Comparison of ENCODE assay signal across 24 cellular contexts in the genomic region with DNA sequence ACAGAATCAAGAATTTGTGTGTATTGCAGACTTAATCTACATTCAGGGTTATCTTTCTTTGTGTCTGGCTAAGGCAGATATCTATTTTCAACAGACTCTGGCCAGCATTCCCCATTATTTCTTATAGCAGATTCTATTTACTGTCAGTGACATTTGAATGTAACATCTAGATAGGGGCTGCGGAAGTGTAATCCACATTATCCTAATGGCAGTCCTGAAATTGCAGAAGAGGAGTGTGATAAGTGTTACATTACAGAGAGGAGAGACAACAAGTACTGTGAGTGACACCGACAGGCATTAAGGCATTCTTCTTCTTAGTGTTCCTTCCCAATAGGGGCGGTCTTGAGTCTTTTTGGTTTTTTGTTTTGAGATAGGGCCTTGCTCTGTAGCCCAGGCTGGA.
"Had no signal": no experiment of that assay in that cellular context is flagged by ENCODE, and none has a peak within 500 bp of the region (broad histone marks: within the 10 kb centered on the region; RNA-seq: fewer than 3 reads in every experiment).

No MANE protein-coding gene starts in this region.

- H3K9me3 ChIP-seq: ovary, psoas muscle, right lobe of liver, sigmoid colon, stomach, thoracic aorta, thyroid gland, tibial nerve, upper lobe of left lung, vagina had no signal

- H2AFZ ChIP-seq: parathyroid adenoma had no signal

- H3K79me2 ChIP-seq: parathyroid adenoma had no signal

- H3K4me3 ChIP-seq: ovary, psoas muscle, right lobe of liver, sigmoid colon, stomach, thoracic aorta, thyroid gland, tibial nerve, upper lobe of left lung, vagina had no signal

- H3K4me1 ChIP-seq: parathyroid adenoma, psoas muscle, right lobe of liver, sigmoid colon, stomach, thyroid gland, tibial nerve, upper lobe of left lung, vagina had no signal

- H3K27me3 ChIP-seq: ovary, right lobe of liver, sigmoid colon, stomach, thyroid gland, tibial nerve, upper lobe of left lung, vagina had no signal

- H3K36me3 ChIP-seq: ovary, right lobe of liver, sigmoid colon, stomach, thoracic aorta, thyroid gland, tibial nerve, upper lobe of left lung, vagina had no signal

- H3K9ac ChIP-seq: parathyroid adenoma had no signal

- ATAC-seq: natural killer cell; psoas muscle; right cardiac atrium; right lobe of liver; stimulated activated effector memory CD8-positive, alpha-beta T cell treated with anti-CD3 and anti-CD28 coated beads, Interleukin-12 subunit alpha, Interleukin-12 subunit beta, amount 100 ng/mL, for 72 hours; stimulated activated naive B cell treated with anti-CD40 and anti-IgM and Interleukin-4, amounts not matched to agents 10 μg/mL and 1 μg/mL and 100 μg/mL, for 72 hours had no signal

- DNase-seq: natural killer cell; occipital lobe; ovary; posterior cingulate gyrus; psoas muscle; right cardiac atrium; right lobe of liver; sigmoid colon; small intestine; stimulated activated CD4-positive, alpha-beta T cell treated with anti-CD3 and anti-CD28 coated beads, Interleukin-15, amount 100 ng/mL, for 24 hours; stimulated activated CD4-positive, alpha-beta T cell treated with anti-CD3 and anti-CD28 coated beads, Interleukin-2, amount 100 ng/mL, for 24 hours; stimulated activated CD4-positive, alpha-beta T cell treated with anti-CD3 and anti-CD28 coated beads, Interleukin-2, amount 100 ng/mL, for 48 hours; stimulated activated CD4-positive, alpha-beta T cell treated with anti-CD3 and anti-CD28 coated beads, Interleukin-4, amount 100 ng/mL, for 24 hours; stimulated activated naive B cell treated with anti-CD40 and anti-IgM and Interleukin-4, amounts not matched to agents 10 μg/mL and 1 μg/mL and 100 μg/mL, for 72 hours; stimulated activated naive CD4-positive, alpha-beta T cell treated with Interleukin-2 at 50 U/mL for 16 hours; stomach; thyroid gland; trophoblast cell; upper lobe of left lung had no signal

- H3K27ac ChIP-seq: ovary, parathyroid adenoma, psoas muscle, right lobe of liver, sigmoid colon, stomach, thoracic aorta, thyroid gland, tibial nerve, upper lobe of left lung, vagina had no signal
